Comparison of ENCODE assay signal across 17 cellular contexts in genomic region chr11:134476435-134477021, GRCh38.
DNase-seq lines count a peak whose midpoint lies in the region; ATAC-seq, FAIRE-seq and TF ChIP-seq lines count a peak whose summit lies in the region.
"Had no signal": no experiment of that assay in that cellular context is flagged by ENCODE, and none has a peak within 500 bp of the region (broad histone marks: within the 10 kb centered on the region; RNA-seq: fewer than 3 reads in every experiment).

No MANE protein-coding gene starts in this region.

- ATAC-seq in HCT116: no peak
- ATAC-seq: effector memory CD8-positive, alpha-beta T cell; gastrocnemius medialis; left cardiac atrium; natural killer cell treated with Interleukin-12 subunit alpha and Interleukin-12 subunit beta and Interleukin-15 and Interleukin-18, amount 100 ng/mL, for 72 hours had no signal

- RAD21 ChIA-PET in HCT116 (lab: Charles Lee; ENCODE audit: low non-redundant PET in 1 of 2, low total read pairs in 2 of 2, uncharacterized antibody in 2 of 2, unreplicated experiment in 2 of 2): no interaction called here

- H3K9me2 ChIP-seq in HCT116 (ENCODE audit: insufficient read depth): no peaks in the 10 kb centered on the region

- H3K4me1 Mint-ChIP-seq in Caco-2 (ENCODE audit: low read depth, unreplicated experiment): no peaks in the 10 kb centered on the region
- H3K4me1 Mint-ChIP-seq in mesothelial cell of epicardium: no peaks in the 10 kb centered on the region

- H4K20me1 ChIP-seq in HCT116 (ENCODE audit: insufficient read depth): no peaks in the 10 kb centered on the region

- no peaks in the 10 kb centered on the region for H3K36me3 ChIP-seq in Caco-2 (ENCODE audit: control insufficient read depth, insufficient read depth, low read length)
- H3K36me3 ChIP-seq in HCT116 (ENCODE audit: control insufficient read depth in 1 of 2, insufficient read depth in 2 of 2, low read length in 2 of 2): no peaks in the 10 kb centered on the region
- H3K36me3 ChIP-seq in kidney (ENCODE audit: control insufficient read depth in 1 of 2, insufficient read depth in 2 of 2, low read length in 2 of 2): no peaks in the 10 kb centered on the region
- H3K36me3 ChIP-seq: brain microvascular endothelial cell, gastrocnemius medialis had no signal

- TF ChIP-seq CTCF in Caco-2 (IDR thresholded peaks at IDR 0.05; ENCODE audit: insufficient read depth in 1 of 2, low read depth in 1 of 2, low read length in 1 of 2, severe bottlenecking in 1 of 2, unreplicated experiment in 1 of 2) (no peak), HCT116 (IDR thresholded peaks at IDR 0.05 in 2 of 3, conservative IDR thresholded peaks at IDR 0.05 in 1 of 3; ENCODE audit: borderline replicate concordance in 1 of 3, insufficient read depth in 1 of 3, low read depth in 2 of 3, low read length in 2 of 3) (no peak), mesothelial cell of epicardium (IDR thresholded peaks at IDR 0.05; ENCODE audit: unreplicated experiment) (no peak), kidney (IDR thresholded peaks at IDR 0.05; ENCODE audit: borderline replicate concordance, extremely low read depth, insufficient read depth) (no peak)

- H3K9me3 ChIP-seq in Caco-2 (no peaks in the 10 kb centered on the region), HCT116 (ENCODE audit: control insufficient read depth in 1 of 2, insufficient read depth in 1 of 2, low read depth in 1 of 2, low read length in 2 of 2) (no peaks in the 10 kb centered on the region), kidney (ENCODE audit: control insufficient read depth in 1 of 2, low read length in 2 of 2) (no peaks in the 10 kb centered on the region)
- H3K9me3 ChIP-seq: gastrocnemius medialis had no signal

- H3K27ac ChIP-seq in HCT116 (ENCODE audit: low read depth, low read length) (no peak overlapping the region), kidney (ENCODE audit: low read depth in 2 of 2, low read length in 2 of 2) (no peak overlapping the region)
- H3K27ac ChIP-seq: brain microvascular endothelial cell, gastrocnemius medialis had no signal

- TF ChIP-seq RAD21 in HCT116 (IDR thresholded peaks at IDR 0.05; ENCODE audit: low read depth): no peak

- H3K36me3 Mint-ChIP-seq in Caco-2 (ENCODE audit: insufficient read depth, unreplicated experiment): no peaks in the 10 kb centered on the region
- no peaks in the 10 kb centered on the region for H3K36me3 Mint-ChIP-seq in mesothelial cell of epicardium
- H3K36me3 Mint-ChIP-seq: natural killer cell treated with Interleukin-12 subunit alpha and Interleukin-12 subunit beta and Interleukin-15 and Interleukin-18, amount 100 ng/mL, for 72 hours had no signal

- H3K9ac ChIP-seq in HCT116 (ENCODE audit: low read length) (no peak overlapping the region), kidney (ENCODE audit: low read length in 2 of 2) (no peak overlapping the region)

- intact Hi-C loops in Caco-2 (cut with micrococcal nuclease; ENCODE audit: unreplicated experiment): no loop called here
- intact Hi-C loops in HCT116 (cut with micrococcal nuclease): no loop called here
- intact Hi-C loops in kidney (cut with DNase I): no loop called here

- no peak overlapping the region for H3K4me2 ChIP-seq in HCT116 (ENCODE audit: low read length)

- no peak overlapping the region for H2AFZ ChIP-seq in HCT116 (ENCODE audit: low read depth, low read length, poor library complexity, severe bottlenecking)

- H3K9me3 Mint-ChIP-seq in Caco-2 (ENCODE audit: unreplicated experiment): no peaks in the 10 kb centered on the region
- H3K9me3 Mint-ChIP-seq in mesothelial cell of epicardium: no peaks in the 10 kb centered on the region
- H3K9me3 Mint-ChIP-seq: activated T-helper 2 cell treated with anti-CD3 and anti-CD28 coated beads, Interferon-gamma antibody, Interleukin-2, Interleukin-4, amounts not matched to agents 10 μg/mL and 5 μg/mL and 100 μg/mL, durations not matched to agents 14 hours and 24 hours and 36 hours; CD4-positive, alpha-beta T cell; effector memory CD8-positive, alpha-beta T cell; natural killer cell treated with Interleukin-12 subunit alpha and Interleukin-12 subunit beta and Interleukin-15 and Interleukin-18, amount 100 ng/mL, for 72 hours had no signal

- H3K27me3 Mint-ChIP-seq in Caco-2 (ENCODE audit: insufficient read depth, unreplicated experiment): peaks cover 19% of the 10 kb centered on the region
- peaks cover 81% of the 10 kb centered on the region for H3K27me3 Mint-ChIP-seq in mesothelial cell of epicardium (ENCODE audit: low read depth)

- H3K27ac Mint-ChIP-seq in Caco-2 (ENCODE audit: unreplicated experiment) (no peak overlapping the region), mesothelial cell of epicardium (no peak overlapping the region)
- H3K27ac Mint-ChIP-seq: activated T-helper 2 cell treated with anti-CD3 and anti-CD28 coated beads, Interferon-gamma antibody, Interleukin-2, Interleukin-4, amounts not matched to agents 10 μg/mL and 5 μg/mL and 100 μg/mL, durations not matched to agents 14 hours and 24 hours and 36 hours; CD4-positive, alpha-beta T cell; effector memory CD8-positive, alpha-beta T cell; natural killer cell treated with Interleukin-12 subunit alpha and Interleukin-12 subunit beta and Interleukin-15 and Interleukin-18, amount 100 ng/mL, for 72 hours had no signal

- H3K4me3 ChIP-seq in Caco-2 (ENCODE audit: low read depth, low read length): no peak overlapping the region
- no peak overlapping the region for H3K4me3 ChIP-seq in HCT116 (replicated peaks in 1 of 2; ENCODE audit: low read depth in 1 of 2, low read length in 2 of 2)
- no peak overlapping the region for H3K4me3 ChIP-seq in kidney (ENCODE audit: low read length in 2 of 2)
- H3K4me3 ChIP-seq: gastrocnemius medialis had no signal

- no peaks in the 10 kb centered on the region for H3K79me2 ChIP-seq in HCT116 (ENCODE audit: insufficient read depth, low read length)

- CTCF ChIA-PET in Caco-2 (lab: Charles Lee): interaction anchor here (1.2 kb wide), 1 partner anchor 10 kb away, joined by 3 read pairs; no protein-coding TSS in a partner anchor
- CTCF ChIA-PET in HCT116 (lab: Charles Lee): no interaction called here

- H3K4me1 ChIP-seq in Caco-2: no peaks in the 10 kb centered on the region
- no peaks in the 10 kb centered on the region for H3K4me1 ChIP-seq in HCT116 (ENCODE audit: control insufficient read depth in 1 of 2, insufficient read depth in 2 of 2, low read length in 2 of 2)
- H3K4me1 ChIP-seq in kidney (ENCODE audit: control insufficient read depth in 1 of 2, insufficient read depth in 1 of 2, low read depth in 1 of 2, low read length in 2 of 2): peaks cover 0 to 10% of the 10 kb centered on the region in 2 donors
- H3K4me1 ChIP-seq: gastrocnemius medialis had no signal

- no peak for TF ChIP-seq POLR2A in HCT116 (IDR thresholded peaks at IDR 0.05; ENCODE audit: borderline replicate concordance, extremely low read depth, insufficient read depth, insufficient read length)

- BruUV-seq in Caco-2 (replicated peaks; lab: Mats Ljungman, UMichigan) (no TSS peak), HCT116 (replicated peaks; lab: Mats Ljungman, UMichigan) (no TSS peak)

- H3K27me3 ChIP-seq in Caco-2 (replicated peaks; ENCODE audit: control insufficient read depth, insufficient read depth, low read length) (no peaks in the 10 kb centered on the region), HCT116 (ENCODE audit: insufficient read depth, low read length) (peaks cover 78% of the 10 kb centered on the region)
- H3K27me3 ChIP-seq: brain microvascular endothelial cell had no signal

- no peak for FAIRE-seq in kidney (lab: Jason Lieb, UNC)

- POLR2A ChIA-PET in Caco-2 (lab: Charles Lee): no interaction called here
- POLR2A ChIA-PET in HCT116 (lab: Charles Lee): no interaction called here

- DNase-seq in Caco-2: peak; percentile 43 to 58
- no peak for DNase-seq in HCT116 (ENCODE audit: low read depth, low spot score)
- peak; percentile 57 for DNase-seq in astrocyte of the hippocampus (ENCODE audit: low read depth, low spot score)
- peak; percentile 46 to 73 for DNase-seq in mesothelial cell of epicardium (ENCODE audit: low spot score in 2 of 2, unreplicated experiment in 2 of 2)
- no peak for DNase-seq in NCI-H82 treated with DMSO at 0.1 percent for 48 hours (lab: John Stamatoyannopoulos, UW; ENCODE audit: unreplicated experiment)
- DNase-seq in activated naive CD4-positive, alpha-beta T cell treated with anti-CD3 and anti-CD28 coated beads, Interleukin-2, amount 50 U/mL, for 16 hours: no peak
- no peak for DNase-seq in kidney
- DNase-seq: activated CD4-positive, CD25-positive, alpha-beta regulatory T cell treated with anti-CD3 and anti-CD28 coated beads, Interleukin-2, amount 50 U/mL, for 72 hours; brain microvascular endothelial cell; CD4-positive, alpha-beta T cell; effector memory CD8-positive, alpha-beta T cell; gastrocnemius medialis; IMR-90; left cardiac atrium; NCI-H187 had no signal

- H3K4me3 Mint-ChIP-seq in Caco-2 (ENCODE audit: unreplicated experiment): no peak overlapping the region
- no peak overlapping the region for H3K4me3 Mint-ChIP-seq in mesothelial cell of epicardium
- H3K4me3 Mint-ChIP-seq: CD4-positive, alpha-beta T cell; effector memory CD8-positive, alpha-beta T cell; natural killer cell treated with Interleukin-12 subunit alpha and Interleukin-12 subunit beta and Interleukin-15 and Interleukin-18, amount 100 ng/mL, for 72 hours had no signal

TF ChIP-seq in HCT116, 20 proteins besides CTCF, POLR2A, EP300 and RAD21 (continues in another document):
- TF ChIP-seq YY1 (IDR thresholded peaks at IDR 0.05; ENCODE audit: extremely low read depth, insufficient replicate concordance, low read depth, low read length) (no peak), ZFX (IDR thresholded peaks at IDR 0.05) (no peak)

Comparison
In these comparisons a context has a peak if more than half of its experiments do, and no peak if none do; other contexts are left out.
1. DNase-seq: peak in Caco-2 (2 of 2), astrocyte of the hippocampus (single experiment) and mesothelial cell of epicardium (2 of 2); none in HCT116 (single experiment), NCI-H82 treated with DMSO at 0.1 percent for 48 hours (single experiment), activated naive CD4-positive, alpha-beta T cell treated with anti-CD3 and anti-CD28 coated beads, Interleukin-2, amount 50 U/mL, for 16 hours (single experiment) and kidney (single experiment).